In genomic region chr13:38349386-38350113, GRCh38 we compare ENCODE assay signal across 8 cellular contexts. TPM values are rescaled to one million over a fixed set of nuclear protein-coding genes. Genes with fewer than 3 reads are reported as not detected.
DNase-seq lines count a peak whose midpoint lies in the region; ATAC-seq and TF ChIP-seq lines count a peak whose summit lies in the region.

Gene UFM1, plus strand, starts transcription at chr13:38349851. Its CDS starts 69 bp downstream, at chr13:38349920.

- H3K9me3 Mint-ChIP-seq in activated T-helper 2 cell treated with anti-CD3 and anti-CD28 coated beads, Interferon-gamma antibody, Interleukin-2, Interleukin-4, amounts not matched to agents 10 μg/mL and 5 μg/mL and 100 μg/mL, durations not matched to agents 14 hours and 24 hours and 36 hours: no peaks in the 10 kb centered on the region
- no peaks in the 10 kb centered on the region for H3K9me3 Mint-ChIP-seq in naive thymus-derived CD4-positive, alpha-beta T cell
- H3K9me3 Mint-ChIP-seq in stimulated activated naive B cell treated with anti-CD40 and anti-IgM and Interleukin-4, amounts not matched to agents 10 μg/mL and 1 μg/mL and 100 μg/mL, for 72 hours: no peaks in the 10 kb centered on the region

- H3K4me3 Mint-ChIP-seq in activated T-helper 2 cell treated with anti-CD3 and anti-CD28 coated beads, Interferon-gamma antibody, Interleukin-2, Interleukin-4, amounts not matched to agents 10 μg/mL and 5 μg/mL and 100 μg/mL, durations not matched to agents 14 hours and 24 hours and 36 hours (ENCODE audit: low read depth): peak within 1 kb of the TSS; percentile 100
- H3K4me3 Mint-ChIP-seq in naive thymus-derived CD4-positive, alpha-beta T cell: peak within 1 kb of the TSS; percentile 89 to 100 (median 97)
- peak within 1 kb of the TSS; percentile 90 to 97 for H3K4me3 Mint-ChIP-seq in stimulated activated naive B cell treated with anti-CD40 and anti-IgM and Interleukin-4, amounts not matched to agents 10 μg/mL and 1 μg/mL and 100 μg/mL, for 72 hours

- H3K4me1 ChIP-seq in RWPE2 (ENCODE audit: insufficient read depth, poor library complexity, severe bottlenecking) (peaks cover 39% of the 10 kb centered on the region), fibroblast of lung (ENCODE audit: control insufficient read depth, extremely low read depth, insufficient read depth, low read length) (peaks cover 2% of the 10 kb centered on the region)
- H3K4me1 ChIP-seq in naive thymus-derived CD4-positive, alpha-beta T cell (ENCODE audit: control insufficient read depth in 2 of 2, insufficient read depth in 2 of 2, low read length in 2 of 2): peaks cover 20% of the 10 kb centered on the region in 2 donors

- H3K27ac Mint-ChIP-seq in activated T-helper 2 cell treated with anti-CD3 and anti-CD28 coated beads, Interferon-gamma antibody, Interleukin-2, Interleukin-4, amounts not matched to agents 10 μg/mL and 5 μg/mL and 100 μg/mL, durations not matched to agents 14 hours and 24 hours and 36 hours: peak within 1 kb of the TSS; percentile 99
- peak within 1 kb of the TSS; percentile 92 to 100 (median 97) for H3K27ac Mint-ChIP-seq in naive thymus-derived CD4-positive, alpha-beta T cell
- H3K27ac Mint-ChIP-seq in stimulated activated naive B cell treated with anti-CD40 and anti-IgM and Interleukin-4, amounts not matched to agents 10 μg/mL and 1 μg/mL and 100 μg/mL, for 72 hours: peak within 1 kb of the TSS; percentile 99

- intact Hi-C loops in activated T-helper 2 cell treated with anti-CD3 and anti-CD28 coated beads, Interferon-gamma antibody, Interleukin-2, Interleukin-4, amounts not matched to agents 10 μg/mL and 5 μg/mL and 100 μg/mL, durations not matched to agents 14 hours and 24 hours and 36 hours (cut with micrococcal nuclease): loop anchor here (1.0 to 10.0 kb wide), 7 partner anchors 68 to 1915 kb away; partner anchors contain the start of genes CCNA1, EXOSC8, NHLRC3 and PROSER1
- intact Hi-C loops in naive thymus-derived CD4-positive, alpha-beta T cell (cut with micrococcal nuclease): loop anchor here (1.0 to 5.0 kb wide), 8 partner anchors 167 to 1530 kb away; partner anchors contain the start of genes RFXAP (in 2 of the 2), SUPT20H (in 2 of the 2), ALG5 (in 1 of the 2) and COG6 (in 1 of the 2)

- H3K79me2 ChIP-seq in fibroblast of lung (ENCODE audit: control insufficient read depth, insufficient read depth, low read length): peaks cover 30% of the 10 kb centered on the region

- H3K4me2 ChIP-seq in fibroblast of lung (ENCODE audit: extremely low read depth, insufficient read depth, low read length): peak within 1 kb of the TSS; percentile 90

- peaks cover 38% of the 10 kb centered on the region for H3K36me3 Mint-ChIP-seq in activated T-helper 2 cell treated with anti-CD3 and anti-CD28 coated beads, Interferon-gamma antibody, Interleukin-2, Interleukin-4, amounts not matched to agents 10 μg/mL and 5 μg/mL and 100 μg/mL, durations not matched to agents 14 hours and 24 hours and 36 hours (ENCODE audit: low read depth)
- peaks cover 4 to 20% (median 13%) of the 10 kb centered on the region in 5 donors for H3K36me3 Mint-ChIP-seq in naive thymus-derived CD4-positive, alpha-beta T cell
- H3K36me3 Mint-ChIP-seq in stimulated activated naive B cell treated with anti-CD40 and anti-IgM and Interleukin-4, amounts not matched to agents 10 μg/mL and 1 μg/mL and 100 μg/mL, for 72 hours: peaks cover 7 to 21% of the 10 kb centered on the region in 2 donors

- ATAC-seq in RWPE2 (ENCODE audit: low read depth): peak; percentile 93
- peak; percentile 97 for ATAC-seq in naive thymus-derived CD4-positive, alpha-beta T cell
- ATAC-seq in stimulated activated naive B cell treated with anti-CD40 and anti-IgM and Interleukin-4, amounts not matched to agents 10 μg/mL and 1 μg/mL and 100 μg/mL, for 72 hours (replicated peaks): peak; percentile 91 to 95

- POLR2A ChIA-PET in naive thymus-derived CD4-positive, alpha-beta T cell (lab: Charles Lee): interaction anchor here (1.0 to 3.5 kb wide), 5 partner anchors 9 to 1350 kb away, joined by 3 to 17 read pairs (median 4); partner anchors contain the start of genes ALG5, EXOSC8, NHLRC3 and PROSER1

- peak within 1 kb of the TSS; percentile 72 for H3K27ac ChIP-seq in RWPE2 (ENCODE audit: poor library complexity, severe bottlenecking)
- peak within 1 kb of the TSS; percentile 98 for H3K27ac ChIP-seq in fibroblast of lung (ENCODE audit: insufficient read depth, low read length)
- H3K27ac ChIP-seq in naive thymus-derived CD4-positive, alpha-beta T cell (ENCODE audit: low read depth, low read length): peak within 1 kb of the TSS; percentile 89

- peaks cover 40% of the 10 kb centered on the region for H3K36me3 ChIP-seq in RWPE2 (ENCODE audit: low read depth)
- H3K36me3 ChIP-seq in fibroblast of lung (ENCODE audit: control insufficient read depth, insufficient read depth, low read length): no peaks in the 10 kb centered on the region
- peaks cover 0 to 7% (median 0%) of the 10 kb centered on the region in 3 experiments for H3K36me3 ChIP-seq in naive thymus-derived CD4-positive, alpha-beta T cell (ENCODE audit: control insufficient read depth in 2 of 3, insufficient read depth in 3 of 3, low read length in 3 of 3)

- H3K27me3 Mint-ChIP-seq in activated T-helper 2 cell treated with anti-CD3 and anti-CD28 coated beads, Interferon-gamma antibody, Interleukin-2, Interleukin-4, amounts not matched to agents 10 μg/mL and 5 μg/mL and 100 μg/mL, durations not matched to agents 14 hours and 24 hours and 36 hours (ENCODE audit: low read depth): no peaks in the 10 kb centered on the region
- peaks cover 0 to 1% (median 0%) of the 10 kb centered on the region in 5 donors for H3K27me3 Mint-ChIP-seq in naive thymus-derived CD4-positive, alpha-beta T cell
- peaks cover 0 to 5% of the 10 kb centered on the region in 2 donors for H3K27me3 Mint-ChIP-seq in stimulated activated naive B cell treated with anti-CD40 and anti-IgM and Interleukin-4, amounts not matched to agents 10 μg/mL and 1 μg/mL and 100 μg/mL, for 72 hours

- DNase-seq in EH (ENCODE audit: low read depth) (peak; percentile 95), H4 (ENCODE audit: low spot score) (peak; percentile 85), LoVo (ENCODE audit: low spot score) (peak; percentile 92), RWPE2 (ENCODE audit: low spot score) (peak; percentile 90), fibroblast of lung (ENCODE audit: low read depth in 2 of 2) (peak; percentile 96 to 98)
- peak; percentile 82 for DNase-seq in activated T-helper 2 cell treated with anti-CD3 and anti-CD28 coated beads, Interferon-gamma antibody, Interleukin-2, Interleukin-4, amounts not matched to agents 10 μg/mL and 5 μg/mL and 100 μg/mL, durations not matched to agents 14 hours and 24 hours and 36 hours (ENCODE audit: low spot score)
- peak; percentile 62 to 94 (median 88) for DNase-seq in naive thymus-derived CD4-positive, alpha-beta T cell
- peak; percentile 83 for DNase-seq in stimulated activated naive B cell treated with anti-CD40 and anti-IgM and Interleukin-4, amounts not matched to agents 10 μg/mL and 1 μg/mL and 100 μg/mL, for 72 hours

- H3K9me3 ChIP-seq in RWPE2 (ENCODE audit: severe bottlenecking): no peaks in the 10 kb centered on the region
- H3K9me3 ChIP-seq in fibroblast of lung (ENCODE audit: control insufficient read depth, insufficient read depth, low read depth, low read length): no peaks in the 10 kb centered on the region
- H3K9me3 ChIP-seq in naive thymus-derived CD4-positive, alpha-beta T cell (ENCODE audit: control insufficient read depth in 2 of 3, low read length in 3 of 3): no peaks in the 10 kb centered on the region

- H3K27me3 ChIP-seq in RWPE2 (ENCODE audit: insufficient read depth, poor library complexity, severe bottlenecking): no peaks in the 10 kb centered on the region
- no peaks in the 10 kb centered on the region for H3K27me3 ChIP-seq in fibroblast of lung (ENCODE audit: control insufficient read depth, insufficient read depth, low read length)
- H3K27me3 ChIP-seq in naive thymus-derived CD4-positive, alpha-beta T cell (ENCODE audit: control insufficient read depth in 2 of 2, insufficient read depth in 2 of 2, low read length in 2 of 2): no peaks in the 10 kb centered on the region

- H2AFZ ChIP-seq in fibroblast of lung (ENCODE audit: low read length): peak within 1 kb of the TSS; percentile 93

- CTCF ChIA-PET in naive thymus-derived CD4-positive, alpha-beta T cell (lab: Charles Lee): no interaction called here

- H3K4me1 Mint-ChIP-seq in activated T-helper 2 cell treated with anti-CD3 and anti-CD28 coated beads, Interferon-gamma antibody, Interleukin-2, Interleukin-4, amounts not matched to agents 10 μg/mL and 5 μg/mL and 100 μg/mL, durations not matched to agents 14 hours and 24 hours and 36 hours (ENCODE audit: low read depth): peaks cover 36% of the 10 kb centered on the region
- peaks cover 23 to 52% (median 40%) of the 10 kb centered on the region in 7 donors for H3K4me1 Mint-ChIP-seq in naive thymus-derived CD4-positive, alpha-beta T cell
- H3K4me1 Mint-ChIP-seq in stimulated activated naive B cell treated with anti-CD40 and anti-IgM and Interleukin-4, amounts not matched to agents 10 μg/mL and 1 μg/mL and 100 μg/mL, for 72 hours: peaks cover 22 to 34% of the 10 kb centered on the region in 2 donors

- peak within 1 kb of the TSS; percentile 95 for H3K9ac ChIP-seq in fibroblast of lung (ENCODE audit: insufficient read depth, low read length)

- TF ChIP-seq CTCF in RWPE2 (IDR thresholded peaks at IDR 0.05; ENCODE audit: poor library complexity, severe bottlenecking): no peak
- TF ChIP-seq CTCF in fibroblast of lung (conservative IDR thresholded peaks at IDR 0.05 in 1 of 2, IDR thresholded peaks at IDR 0.05 in 1 of 2; ENCODE audit: low read depth in 1 of 2, low read length in 2 of 2): no peak

- H3K4me3 ChIP-seq in RWPE2 (ENCODE audit: severe bottlenecking) (peak within 1 kb of the TSS; percentile 82), fibroblast of lung (replicated peaks in 1 of 4; ENCODE audit: control extremely low read depth in 1 of 4, insufficient read depth in 1 of 4, low read depth in 3 of 4, low read length in 4 of 4) (peak within 1 kb of the TSS; percentile 91 to 98 (median 93))
- peak within 1 kb of the TSS; percentile 98 for H3K4me3 ChIP-seq in naive thymus-derived CD4-positive, alpha-beta T cell (ENCODE audit: low read length)

- no peaks in the 10 kb centered on the region for H4K20me1 ChIP-seq in fibroblast of lung (ENCODE audit: control insufficient read depth, extremely low read depth, insufficient read depth, low read length)

RNA-seq across cellular contexts. Expression of gene UFM1, which starts in this region (rescaled TPM):
- total RNA-seq in H4 (2014; rRNA removed; shearing (Covaris generic)): 35.9 and 43.7 TPM in 2 replicates
- total RNA-seq in activated T-helper 2 cell treated with anti-CD3 and anti-CD28 coated beads, Interferon-gamma antibody, Interleukin-2, Interleukin-4, amounts not matched to agents 10 μg/mL and 5 μg/mL and 100 μg/mL, durations not matched to agents 14 hours and 24 hours and 36 hours: 68.2 and 73.4 TPM in 2 replicates
- 83.6 and 83.7 TPM in 2 replicates for total RNA-seq in fibroblast of lung
- polyA plus RNA-seq in fibroblast of lung: 71.8 and 98.3 TPM in 2 replicates
- polyA plus RNA-seq in fibroblast of lung (2012): 42.8 and 59.4 TPM in 2 replicates
- polyA minus RNA-seq in fibroblast of lung (ENCODE audit: low replicate concordance): 2.5 and 4.5 TPM in 2 replicates
- 10 to 100 TPM; 57.5 to 75.5 (median 65.2) TPM for total RNA-seq in naive thymus-derived CD4-positive, alpha-beta T cell
- polyA plus RNA-seq in naive thymus-derived CD4-positive, alpha-beta T cell: 10 to 100 TPM; 43.6 to 54.5 TPM

Comparison
In these comparisons a context has a peak if more than half of its experiments do, and no peak if none do; other contexts are left out.
1. Peak in every context shown above with its lines: DNase-seq, ATAC-seq, H3K4me3 ChIP-seq and H3K27ac ChIP-seq.